8 cellular contexts compared by ENCODE assay signal in the genomic region with DNA sequence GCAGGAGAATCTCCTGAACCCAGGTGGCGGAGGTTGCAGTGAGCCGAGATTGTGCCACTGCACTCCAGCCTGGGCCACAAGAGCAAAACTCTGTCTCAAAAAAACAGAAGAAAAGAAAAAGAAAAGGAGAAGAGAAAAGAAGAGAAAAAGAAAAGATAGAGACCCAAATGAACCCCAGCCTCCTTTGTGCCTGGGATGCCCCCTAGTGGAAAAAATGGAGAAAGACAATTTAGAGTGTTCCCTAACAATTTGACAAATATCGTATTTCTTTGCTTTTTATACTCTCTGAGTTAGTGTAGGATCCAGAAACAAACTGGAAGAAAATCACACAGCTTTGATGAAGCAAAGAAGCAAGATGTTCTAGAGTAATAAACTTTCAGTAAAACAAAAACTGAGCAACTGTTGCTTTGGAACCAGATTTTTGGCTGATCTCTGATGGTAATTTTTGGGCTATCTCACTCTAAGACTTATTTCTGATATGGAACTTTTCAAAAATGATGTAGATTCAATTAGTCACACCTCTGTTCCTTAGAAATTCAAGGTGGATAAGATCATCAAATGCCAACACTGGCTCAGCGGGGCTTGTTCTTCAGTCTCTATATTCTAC. TPM values are rescaled to one million over a fixed set of nuclear protein-coding genes. Genes with fewer than 3 reads are reported as not detected.
A peak's percentile ranks its signal among the peaks of the same experiment; 100 is the strongest.
DNase-seq lines count a peak whose midpoint lies in the region; ATAC-seq, FAIRE-seq and TF ChIP-seq lines count a peak whose summit lies in the region.

No MANE protein-coding gene starts in this region.

- H3K36me3 ChIP-seq in KMS-11 (ENCODE audit: insufficient read depth) (no peaks in the 10 kb centered on the region), astrocyte (ENCODE audit: insufficient read depth, low read length) (no peaks in the 10 kb centered on the region)

- no peaks in the 10 kb centered on the region for H3K79me2 ChIP-seq in KMS-11 (ENCODE audit: insufficient read depth, low read depth)
- no peaks in the 10 kb centered on the region for H3K79me2 ChIP-seq in astrocyte (ENCODE audit: insufficient read depth, low read length)

- H3K36me3 Mint-ChIP-seq in astrocyte (ENCODE audit: low read depth, unreplicated experiment) = no peaks in the 10 kb centered on the region
- no peaks in the 10 kb centered on the region for H3K36me3 Mint-ChIP-seq in neural crest cell (ENCODE audit: low read depth)

- no peaks in the 10 kb centered on the region for H3K4me1 ChIP-seq in KMS-11 (ENCODE audit: low read depth, poor library complexity, severe bottlenecking)
- H3K4me1 ChIP-seq in astrocyte (ENCODE audit: insufficient read depth, low read length) = no peaks in the 10 kb centered on the region

- H3K4me2 ChIP-seq in KMS-11 (no peak overlapping the region), astrocyte (ENCODE audit: low read length) (no peak overlapping the region)

- H4K20me1 ChIP-seq in KMS-11 (ENCODE audit: insufficient read depth) (no peaks in the 10 kb centered on the region), astrocyte (ENCODE audit: insufficient read depth, low read length) (no peaks in the 10 kb centered on the region)

- DNase-seq in EH (ENCODE audit: low read depth) = peak; percentile 28
- DNase-seq in astrocyte (ENCODE audit: low read depth) = no peak
- DNase-seq in neural crest cell (ENCODE audit: low read depth, low spot score) = no peak

- H3K9me3 ChIP-seq in astrocyte (ENCODE audit: insufficient read depth, low read depth, low read length) = no peaks in the 10 kb centered on the region

- H3K27ac ChIP-seq in KMS-11 = no peak overlapping the region
- no peak overlapping the region for H3K27ac ChIP-seq in astrocyte (ENCODE audit: low read depth, low read length)

- peak; percentile 64 for TF ChIP-seq CTCF in KMS-11 (conservative IDR thresholded peaks at IDR 0.05; ENCODE audit: low read depth, low read length)
- TF ChIP-seq CTCF in astrocyte (IDR thresholded peaks at IDR 0.05; ENCODE audit: insufficient read depth, low read depth, low read length) = peak; percentile 53
- peak; percentile 74 for TF ChIP-seq CTCF in neural crest cell (conservative IDR thresholded peaks at IDR 0.05)

- H3K4me1 Mint-ChIP-seq in astrocyte (ENCODE audit: low read depth, unreplicated experiment) (no peaks in the 10 kb centered on the region), neural crest cell (no peaks in the 10 kb centered on the region)

- H3K4me3 ChIP-seq in KMS-11 (IDR thresholded peaks at IDR 0.05; ENCODE audit: insufficient read depth, low read depth, low read length) (no peak overlapping the region), astrocyte (ENCODE audit: insufficient read depth, low read depth, low read length) (no peak overlapping the region)

- H2AFZ ChIP-seq in KMS-11 (ENCODE audit: low read depth) = no peak overlapping the region
- no peak overlapping the region for H2AFZ ChIP-seq in astrocyte (ENCODE audit: low read depth, low read length)

- ATAC-seq in HG02763 (IDR thresholded peaks at IDR 0.05; ENCODE audit: unreplicated experiment) (no peak), GM21447 (IDR thresholded peaks at IDR 0.05; ENCODE audit: unreplicated experiment) (no peak), GM21825 (IDR thresholded peaks at IDR 0.05; ENCODE audit: unreplicated experiment) (no peak), GM19395 (IDR thresholded peaks at IDR 0.05; ENCODE audit: unreplicated experiment) (no peak)

- H3K27me3 Mint-ChIP-seq in astrocyte (ENCODE audit: low read depth, unreplicated experiment) (no peaks in the 10 kb centered on the region), neural crest cell (ENCODE audit: low read depth) (peaks cover 7% of the 10 kb centered on the region)

- H3K9me3 Mint-ChIP-seq in astrocyte (ENCODE audit: unreplicated experiment) = peaks cover 2% of the 10 kb centered on the region
- H3K9me3 Mint-ChIP-seq in neural crest cell = no peaks in the 10 kb centered on the region

- no peaks in the 10 kb centered on the region for H3K27me3 ChIP-seq in KMS-11 (ENCODE audit: insufficient read depth, low read depth)
- no peaks in the 10 kb centered on the region for H3K27me3 ChIP-seq in astrocyte (ENCODE audit: insufficient read depth, low read length)

- H3K27ac Mint-ChIP-seq in astrocyte (ENCODE audit: unreplicated experiment) = no peak overlapping the region
- H3K27ac Mint-ChIP-seq in neural crest cell (ENCODE audit: unreplicated experiment) = no peak overlapping the region

- FAIRE-seq in astrocyte (lab: Jason Lieb, UNC) = no peak

- H3K4me3 Mint-ChIP-seq in astrocyte (ENCODE audit: unreplicated experiment) (no peak overlapping the region), neural crest cell (no peak overlapping the region)

- H3K9ac ChIP-seq in KMS-11 (no peak overlapping the region), astrocyte (ENCODE audit: low read length) (no peak overlapping the region)

RNA-seq across cellular contexts. Expression of a gene that starts 18.6 kb away (rescaled TPM):
- total RNA-seq in astrocyte (22.3 and 22.7 TPM in 2 replicates), neural crest cell (34.4 and 39.6 TPM in 2 replicates)

RNA-seq across cellular contexts. Expression of a gene that starts 55.7 kb away (rescaled TPM):
- total RNA-seq in astrocyte = not detected in 2 replicates
- not detected in 2 replicates for total RNA-seq in neural crest cell
